11 cellular contexts compared by ENCODE assay signal in genomic region chr1:164602142-164602429, GRCh38. TPM values are rescaled to one million over a fixed set of nuclear protein-coding genes. Genes with fewer than 3 reads are reported as not detected.
A peak's percentile ranks its signal among the peaks of the same experiment; 100 is the strongest.
DNase-seq lines count a peak whose midpoint lies in the region; ATAC-seq and TF ChIP-seq lines count a peak whose summit lies in the region.
"Had no signal": no experiment of that assay in that cellular context is flagged by ENCODE, and none has a peak within 500 bp of the region (broad histone marks: within the 10 kb centered on the region; RNA-seq: fewer than 3 reads in every experiment).

No MANE protein-coding gene starts in this region.

- H3K36me3 ChIP-seq in GM23338 (ENCODE audit: insufficient read depth) (no peaks in the 10 kb centered on the region), gastroesophageal sphincter (peaks cover 0 to 11% of the 10 kb centered on the region in 2 donors), rectal smooth muscle tissue (ENCODE audit: control insufficient read depth, insufficient read depth, low read length) (no peaks in the 10 kb centered on the region)
- H3K36me3 ChIP-seq: HAP-1 had no signal

- no peaks in the 10 kb centered on the region for H3K9me3 ChIP-seq in gastroesophageal sphincter
- H3K9me3 ChIP-seq: HAP-1 had no signal

- peaks cover 80% of the 10 kb centered on the region for H3K79me2 ChIP-seq in GM23338 (replicated peaks; ENCODE audit: insufficient read depth)

- no peaks in the 10 kb centered on the region for H3K9me3 Mint-ChIP-seq in GM23338
- H3K9me3 Mint-ChIP-seq: dendritic cell treated with granulocyte-macrophage colony-stimulating factor and Interleukin-4, amounts not matched to agents 40 ng/mL and 50 ng/mL, for 4 days; stimulated activated naive B cell treated with anti-CD40 and anti-IgM and Interleukin-4, amounts not matched to agents 10 μg/mL and 1 μg/mL and 100 μg/mL, for 72 hours had no signal

- DNase-seq in GM23338 (ENCODE audit: low spot score) (peak; percentile 94), NCI-H748 (lab: John Stamatoyannopoulos, UW; ENCODE audit: unreplicated experiment) (peak; percentile 97), HUDEP-2 (lab: John Stamatoyannopoulos, UW; ENCODE audit: unreplicated experiment in 76 of 76) (no peak), UCSD-AML1 (lab: John Stamatoyannopoulos, UW; ENCODE audit: unreplicated experiment) (no peak)
- DNase-seq: stimulated activated naive B cell treated with anti-CD40 and anti-IgM and Interleukin-4, amounts not matched to agents 10 μg/mL and 1 μg/mL and 100 μg/mL, for 72 hours had no signal

- peaks cover 12% of the 10 kb centered on the region for H3K27me3 Mint-ChIP-seq in GM23338 (ENCODE audit: insufficient read depth, low read depth, poor library complexity)

- H3K4me1 ChIP-seq in GM23338 (ENCODE audit: insufficient read depth) (peaks cover 85% of the 10 kb centered on the region), gastroesophageal sphincter (peaks cover 18 to 100% (median 20%) of the 10 kb centered on the region in 3 donors), rectal smooth muscle tissue (ENCODE audit: control insufficient read depth, insufficient read depth, low read length) (peaks cover 48% of the 10 kb centered on the region)

- peak overlapping the region; percentile 94 for H3K27ac Mint-ChIP-seq in GM23338
- H3K27ac Mint-ChIP-seq: dendritic cell treated with granulocyte-macrophage colony-stimulating factor and Interleukin-4, amounts not matched to agents 40 ng/mL and 50 ng/mL, for 4 days; stimulated activated naive B cell treated with anti-CD40 and anti-IgM and Interleukin-4, amounts not matched to agents 10 μg/mL and 1 μg/mL and 100 μg/mL, for 72 hours had no signal

- no peaks in the 10 kb centered on the region for H3K9me2 ChIP-seq in GM23338 (ENCODE audit: insufficient read depth)

- TF ChIP-seq POLR2A in gastroesophageal sphincter (IDR thresholded peaks at IDR 0.05) (no peak), GM18505 (IDR thresholded peaks at IDR 0.05; ENCODE audit: borderline replicate concordance, extremely low read depth, insufficient read depth, insufficient read length) (no peak)

- H3K27me3 ChIP-seq in GM23338 (ENCODE audit: insufficient read depth) (no peaks in the 10 kb centered on the region), gastroesophageal sphincter (no peaks in the 10 kb centered on the region), rectal smooth muscle tissue (ENCODE audit: control insufficient read depth, insufficient read depth, low read length) (no peaks in the 10 kb centered on the region)

- no peak for TF ChIP-seq CTCF in GM23338 (conservative IDR thresholded peaks at IDR 0.05; ENCODE audit: low read depth in 2 of 2)
- TF ChIP-seq CTCF in gastroesophageal sphincter (IDR thresholded peaks at IDR 0.05), result no peak

- H3K4me1 Mint-ChIP-seq in GM23338, result peaks cover 86% of the 10 kb centered on the region
- H3K4me1 Mint-ChIP-seq: stimulated activated naive B cell treated with anti-CD40 and anti-IgM and Interleukin-4, amounts not matched to agents 10 μg/mL and 1 μg/mL and 100 μg/mL, for 72 hours had no signal

- H3K4me3 Mint-ChIP-seq in GM23338, result peak overlapping the region; percentile 63
- H3K4me3 Mint-ChIP-seq: dendritic cell treated with granulocyte-macrophage colony-stimulating factor and Interleukin-4, amounts not matched to agents 40 ng/mL and 50 ng/mL, for 4 days; stimulated activated naive B cell treated with anti-CD40 and anti-IgM and Interleukin-4, amounts not matched to agents 10 μg/mL and 1 μg/mL and 100 μg/mL, for 72 hours had no signal

- peaks cover 28% of the 10 kb centered on the region for H3K36me3 Mint-ChIP-seq in GM23338 (ENCODE audit: low read depth)
- H3K36me3 Mint-ChIP-seq: stimulated activated naive B cell treated with anti-CD40 and anti-IgM and Interleukin-4, amounts not matched to agents 10 μg/mL and 1 μg/mL and 100 μg/mL, for 72 hours had no signal

- no peak overlapping the region for H2AFZ ChIP-seq in GM23338

- H3K4me3 ChIP-seq in GM23338 (peak overlapping the region; percentile 28), gastroesophageal sphincter (peak overlapping the region in 1 of 2 donors; percentile 28), rectal smooth muscle tissue (ENCODE audit: low read length) (peak overlapping the region; percentile 10)
- H3K4me3 ChIP-seq: HAP-1 had no signal

- peak overlapping the region; percentile 63 for H3K4me2 ChIP-seq in GM23338

- no peak overlapping the region for H3K9ac ChIP-seq in rectal smooth muscle tissue (ENCODE audit: low read length)

- H3K27ac ChIP-seq in GM23338 (ENCODE audit: low read depth) (peak overlapping the region; percentile 90), gastroesophageal sphincter (peak overlapping the region; percentile 6 to 83 (median 76)), rectal smooth muscle tissue (ENCODE audit: low read depth, low read length) (peak overlapping the region; percentile 26)

- WGBS in gastroesophageal sphincter (ENCODE audit: low coverage in 1 of 2), 2 donors, result 37 to 42% methylated on average over 3 to 4 of the region's 4 CpGs

- no peaks in the 10 kb centered on the region for H3F3A ChIP-seq in GM23338 (replicated peaks; ENCODE audit: low read depth)

- H4K20me1 ChIP-seq in GM23338 (replicated peaks; ENCODE audit: insufficient read depth), result peaks cover 11% of the 10 kb centered on the region

- ATAC-seq in GM23338 (peak; percentile 86), gastroesophageal sphincter (no peak), GM18505 (IDR thresholded peaks at IDR 0.05; ENCODE audit: unreplicated experiment) (no peak), GM21447 (IDR thresholded peaks at IDR 0.05; ENCODE audit: unreplicated experiment) (no peak)
- ATAC-seq: stimulated activated naive B cell treated with anti-CD40 and anti-IgM and Interleukin-4, amounts not matched to agents 10 μg/mL and 1 μg/mL and 100 μg/mL, for 72 hours had no signal

- no peak for TF ChIP-seq EP300 in gastroesophageal sphincter (IDR thresholded peaks at IDR 0.05)

TF ChIP-seq in GM23338, 12 proteins besides CTCF, POLR2A, EP300 and RAD21 (continues in another document):
- no peak for TF ChIP-seq ETS1 (IDR thresholded peaks at IDR 0.05)

RNA-seq across cellular contexts. Expression of gene PBX1, which starts 43.1 kb away (rescaled TPM):
- 84.2 and 104 TPM in 2 replicates for total RNA-seq in GM23338 (2014; rRNA removed; shearing (Covaris generic))
- 39.3 and 40.0 TPM in 2 replicates for polyA plus RNA-seq in GM23338 (2016; fragmentation: Nextera tagmentation; extraction: Ambion mirVana)
- 100 to 1,000 TPM in 3 of 4 donors, 10 to 100 TPM in 1; 75.8 to 177 (median 140) TPM for total RNA-seq in gastroesophageal sphincter

Comparison
In these comparisons a context has a peak if more than half of its experiments do, and no peak if none do; other contexts are left out.
1. DNase-seq: peak in GM23338 (single experiment) and NCI-H748 (single experiment); none in HUDEP-2 (0 of 76) and UCSD-AML1 (single experiment).
2. H3K27ac ChIP-seq: peak in every context shown above with its lines; median percentile 90 in GM23338; 76 in gastroesophageal sphincter; 26 in rectal smooth muscle tissue.